ENCODE assay signal across 8 cellular contexts in genomic region chr17:9240659-9241370, GRCh38.
DNase-seq lines count a peak whose midpoint lies in the region; ATAC-seq and TF ChIP-seq lines count a peak whose summit lies in the region.

No MANE protein-coding gene starts in this region.

- no peaks in the 10 kb centered on the region for H3K9me3 ChIP-seq in lung (ENCODE audit: control insufficient read depth in 2 of 2, insufficient read depth in 1 of 2, low read length in 1 of 2)
- H3K9me3 ChIP-seq in thymus (ENCODE audit: control insufficient read depth): no peaks in the 10 kb centered on the region

- H3K4me1 Mint-ChIP-seq in activated T-cell treated with anti-CD3 and anti-CD28 coated beads, Interleukin-2, amount 50 U/mL, for 72 hours (ENCODE audit: low read depth): peaks cover 13% of the 10 kb centered on the region
- H3K4me1 Mint-ChIP-seq in activated CD8-positive, alpha-beta memory T cell treated with anti-CD3 and anti-CD28 coated beads, Interleukin-2, amount 10 ng/mL, durations not matched to agents 7 days and 5 days: peaks cover 12% of the 10 kb centered on the region

- H3K36me3 Mint-ChIP-seq in activated T-cell treated with anti-CD3 and anti-CD28 coated beads, Interleukin-2, amount 50 U/mL, for 72 hours (ENCODE audit: insufficient read depth in 2 of 2): peaks cover 0 to 1% of the 10 kb centered on the region in 2 donors
- no peaks in the 10 kb centered on the region for H3K36me3 Mint-ChIP-seq in activated CD8-positive, alpha-beta memory T cell treated with anti-CD3 and anti-CD28 coated beads, Interleukin-2, amount 10 ng/mL, durations not matched to agents 7 days and 5 days

- CTCF ChIA-PET in activated CD8-positive, alpha-beta memory T cell treated with anti-CD3 and anti-CD28 coated beads, Interleukin-2, amount 10 ng/mL, durations not matched to agents 7 days and 5 days (lab: Charles Lee): no interaction called here

- peak overlapping the region; percentile 84 for H3K4me3 ChIP-seq in coronary artery
- H3K4me3 ChIP-seq in lung: no peak overlapping the region
- peak overlapping the region; percentile 57 for H3K4me3 ChIP-seq in thymus (ENCODE audit: low read length)

- no peak for TF ChIP-seq CTCF in coronary artery (IDR thresholded peaks at IDR 0.05)
- no peak for TF ChIP-seq CTCF in lung (IDR thresholded peaks at IDR 0.05; ENCODE audit: control extremely low read depth, extremely low read depth)

- H3K4me1 ChIP-seq in lung (ENCODE audit: control insufficient read depth in 2 of 2, insufficient read depth in 2 of 2, low read length in 2 of 2) (peaks cover 0 to 25% of the 10 kb centered on the region in 2 donors), thymus (ENCODE audit: control insufficient read depth, insufficient read depth, low read length) (peaks cover 18% of the 10 kb centered on the region)

- no peaks in the 10 kb centered on the region for H3K27me3 ChIP-seq in lung (ENCODE audit: control insufficient read depth, insufficient read depth)
- H3K27me3 ChIP-seq in thymus (ENCODE audit: control insufficient read depth, insufficient read depth): no peaks in the 10 kb centered on the region

- no peak overlapping the region for H3K27ac Mint-ChIP-seq in activated T-cell treated with anti-CD3 and anti-CD28 coated beads, Interleukin-2, amount 50 U/mL, for 72 hours
- no peak overlapping the region for H3K27ac Mint-ChIP-seq in activated CD8-positive, alpha-beta memory T cell treated with anti-CD3 and anti-CD28 coated beads, Interleukin-2, amount 10 ng/mL, durations not matched to agents 7 days and 5 days

- H3K27ac ChIP-seq in coronary artery: peak overlapping the region; percentile 98
- peak overlapping the region; percentile 91 to 97 for H3K27ac ChIP-seq in lung (ENCODE audit: low read depth in 1 of 2, low read length in 1 of 2)
- peak overlapping the region; percentile 84 for H3K27ac ChIP-seq in thymus (ENCODE audit: low read depth)

- WGBS in lung, 2 donors: 40 to 69% methylated on average over 16 to 17 of the region's 17 CpGs
- WGBS in thymus: 86% methylated on average over 17 of the region's 17 CpGs

- H3K4me3 Mint-ChIP-seq in activated T-cell treated with anti-CD3 and anti-CD28 coated beads, Interleukin-2, amount 50 U/mL, for 72 hours: peak overlapping the region; percentile 27 to 63
- H3K4me3 Mint-ChIP-seq in activated CD8-positive, alpha-beta memory T cell treated with anti-CD3 and anti-CD28 coated beads, Interleukin-2, amount 10 ng/mL, durations not matched to agents 7 days and 5 days: no peak overlapping the region

- no peak for DNase-seq in activated T-cell treated with anti-CD3 and anti-CD28 coated beads, Interleukin-2, amount 50 U/mL, for 72 hours
- DNase-seq in activated T-cell treated with anti-CD3 and anti-CD28 coated beads, Interleukin-2, amount 50 U/mL, for 1 hour: no peak
- DNase-seq in coronary artery (ENCODE audit: low spot score) (peak; percentile 92), lung (ENCODE audit: low spot score) (peak; percentile 59), NCI-H774 (lab: John Stamatoyannopoulos, UW) (no peak)
- DNase-seq in activated CD8-positive, alpha-beta memory T cell treated with anti-CD3 and anti-CD28 coated beads, Interleukin-2, amount 10 ng/mL, durations not matched to agents 7 days and 5 days: no peak
- no peak for DNase-seq in stimulated activated naive CD4-positive, alpha-beta T cell (lab: John Stamatoyannopoulos, UW)

- no peaks in the 10 kb centered on the region for H3K27me3 Mint-ChIP-seq in activated T-cell treated with anti-CD3 and anti-CD28 coated beads, Interleukin-2, amount 50 U/mL, for 72 hours (ENCODE audit: low read depth)
- no peaks in the 10 kb centered on the region for H3K27me3 Mint-ChIP-seq in activated CD8-positive, alpha-beta memory T cell treated with anti-CD3 and anti-CD28 coated beads, Interleukin-2, amount 10 ng/mL, durations not matched to agents 7 days and 5 days

- ATAC-seq in activated T-cell treated with anti-CD3 and anti-CD28 coated beads, Interleukin-2, amount 50 U/mL, for 72 hours (replicated peaks in 1 of 2): no peak
- ATAC-seq in lung (ENCODE audit: insufficient read depth, low FRiP score): no peak
- no peak for ATAC-seq in activated CD8-positive, alpha-beta memory T cell treated with anti-CD3 and anti-CD28 coated beads, Interleukin-2, amount 10 ng/mL, durations not matched to agents 7 days and 5 days

- no peaks in the 10 kb centered on the region for H3K9me3 Mint-ChIP-seq in activated T-cell treated with anti-CD3 and anti-CD28 coated beads, Interleukin-2, amount 50 U/mL, for 72 hours
- no peaks in the 10 kb centered on the region for H3K9me3 Mint-ChIP-seq in activated CD8-positive, alpha-beta memory T cell treated with anti-CD3 and anti-CD28 coated beads, Interleukin-2, amount 10 ng/mL, durations not matched to agents 7 days and 5 days (ENCODE audit: low read depth)

- H3K36me3 ChIP-seq in lung (ENCODE audit: control insufficient read depth in 2 of 2, insufficient read depth in 2 of 2, low read length in 2 of 2) (no peaks in the 10 kb centered on the region), thymus (ENCODE audit: control insufficient read depth, insufficient read depth) (no peaks in the 10 kb centered on the region)

Comparison
In these comparisons a context has a peak if more than half of its experiments do, and no peak if none do; other contexts are left out.
1. DNase-seq: peak in coronary artery (single experiment) and lung (single experiment); none in activated T-cell treated with anti-CD3 and anti-CD28 coated beads, Interleukin-2, amount 50 U/mL, for 72 hours (0 of 2), activated T-cell treated with anti-CD3 and anti-CD28 coated beads, Interleukin-2, amount 50 U/mL, for 1 hour (single experiment), activated CD8-positive, alpha-beta memory T cell treated with anti-CD3 and anti-CD28 coated beads, Interleukin-2, amount 10 ng/mL, durations not matched to agents 7 days and 5 days (single experiment), NCI-H774 (single experiment) and stimulated activated naive CD4-positive, alpha-beta T cell (0 of 6).
2. Peak in every context shown above with its lines, with median percentiles within 50 percentile points of each other: H3K27ac ChIP-seq.